In the genomic region with DNA sequence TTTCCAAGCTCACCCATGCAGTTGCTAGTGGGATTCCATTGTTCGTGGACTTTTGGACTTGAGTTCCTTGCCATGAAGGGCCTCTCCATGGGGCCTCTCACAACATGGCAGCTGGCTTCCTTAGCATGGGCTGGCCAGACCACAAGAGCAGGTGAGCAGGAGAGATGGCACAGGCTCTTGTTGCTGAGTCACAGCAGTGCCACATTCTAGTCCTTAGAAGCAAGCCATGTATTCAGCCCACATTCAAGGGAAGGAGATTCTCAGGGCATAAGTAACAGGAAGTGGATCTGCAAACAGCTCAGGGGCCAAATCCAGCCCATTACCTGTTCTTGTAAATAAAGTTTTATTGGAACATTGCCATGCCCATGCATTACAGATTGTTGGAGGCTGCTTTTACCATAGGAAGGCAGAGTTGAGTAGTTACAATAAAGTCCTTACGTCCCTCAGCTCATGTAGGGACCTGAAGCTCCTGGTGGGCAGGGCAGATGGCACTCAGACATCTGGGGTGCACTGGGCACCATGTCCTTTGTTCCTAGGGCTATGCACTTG, we compare ENCODE assay signal across 20 cellular contexts.
DNase-seq lines count a peak whose midpoint lies in the region; ATAC-seq, FAIRE-seq and TF ChIP-seq lines count a peak whose summit lies in the region.
"Had no signal": no experiment of that assay in that cellular context is flagged by ENCODE, and none has a peak within 500 bp of the region (broad histone marks: within the 10 kb centered on the region; RNA-seq: fewer than 3 reads in every experiment).

No MANE protein-coding gene starts in this region.

- no peaks in the 10 kb centered on the region for H3K36me3 Mint-ChIP-seq in MCF 10A (ENCODE audit: insufficient read depth, unreplicated experiment)

- TF ChIP-seq RAD21 in HepG2 (CRISPR knock-in tag; IDR thresholded peaks at IDR 0.05) = no peak

- H3K27ac ChIP-seq in mammary epithelial cell (ENCODE audit: insufficient read depth, low read depth, low read length) (no peak overlapping the region), HepG2 (ENCODE audit: extremely low read length, insufficient read depth, low read length) (no peak overlapping the region), WERI-Rb-1 (no peak overlapping the region), heart left ventricle (no peak overlapping the region)
- H3K27ac ChIP-seq: 22Rv1, GM23248 had no signal

- dilution Hi-C loops in mammary epithelial cell (cut with HindIII; ENCODE audit: low sequenced_read_pairs) = no loop called here

- no peaks in the 10 kb centered on the region for H3K4me1 Mint-ChIP-seq in MCF 10A (ENCODE audit: insufficient read depth, unreplicated experiment)

- H3K9ac ChIP-seq in mammary epithelial cell (ENCODE audit: insufficient read depth, low read length) (no peak overlapping the region), HepG2 (ENCODE audit: insufficient read depth, low read depth, low read length) (no peak overlapping the region)
- H3K9ac ChIP-seq: GM23248 had no signal

- H4K20me1 ChIP-seq in mammary epithelial cell (ENCODE audit: insufficient read depth, low read length) (no peaks in the 10 kb centered on the region), HepG2 (ENCODE audit: insufficient read depth, low read length) (no peaks in the 10 kb centered on the region)

- BruUV-seq in mammary epithelial cell (replicated peaks; lab: Mats Ljungman, UMichigan) (no TSS peak), MCF 10A (replicated peaks; lab: Mats Ljungman, UMichigan) (no TSS peak), HepG2 (replicated peaks; lab: Mats Ljungman, UMichigan) (no TSS peak)

- no peak for FAIRE-seq in HepG2 (lab: Jason Lieb, UNC)
- FAIRE-seq: GM18507 had no signal

- no peak for TF ChIP-seq POLR2A in HepG2 (IDR thresholded peaks at IDR 0.05; ENCODE audit: insufficient read depth in 1 of 2, low read depth in 2 of 2, low read length in 2 of 2)
- no peak for TF ChIP-seq POLR2A in heart left ventricle (IDR thresholded peaks at IDR 0.05)

- H3K27ac Mint-ChIP-seq in MCF 10A (ENCODE audit: low read depth, unreplicated experiment) = no peak overlapping the region

- DNase-seq in mammary epithelial cell (peak; percentile 32), MCF 10A (ENCODE audit: unreplicated experiment) (no peak), SW480 (ENCODE audit: low spot score) (peak; percentile 41), HepG2 (ENCODE audit: low spot score) (no peak), WERI-Rb-1 (no peak), posterior vena cava (ENCODE audit: low spot score) (no peak), left colon (no peak), heart left ventricle (no peak)
- DNase-seq: GDM1, GM23248, KBM-7, NCI-H1694, NCI-H2081, NCI-H2171, NCI-H524 treated with DMSO at 0.1 percent for 48 hours, OCI-M1, Right ventricle myocardium superior had no signal

- H3K4me2 ChIP-seq in mammary epithelial cell (ENCODE audit: insufficient read depth, low read depth, low read length) = no peak overlapping the region
- H3K4me2 ChIP-seq in HepG2 (ENCODE audit: low read depth, low read length) = no peak overlapping the region

- no peak for ATAC-seq in HepG2
- no peak for ATAC-seq in left colon
- ATAC-seq in heart left ventricle = no peak

- H3K9me3 Mint-ChIP-seq in MCF 10A (ENCODE audit: unreplicated experiment) = no peaks in the 10 kb centered on the region

- no peaks in the 10 kb centered on the region for H3K27me3 ChIP-seq in mammary epithelial cell (ENCODE audit: insufficient read depth, low read length)
- no peaks in the 10 kb centered on the region for H3K27me3 ChIP-seq in HepG2 (ENCODE audit: control insufficient read depth in 1 of 2, insufficient read depth in 2 of 2, low read length in 2 of 2)
- H3K27me3 ChIP-seq in WERI-Rb-1 (ENCODE audit: insufficient read depth, low read depth, severe bottlenecking) = no peaks in the 10 kb centered on the region
- H3K27me3 ChIP-seq in heart left ventricle = no peaks in the 10 kb centered on the region

- peaks cover 24% of the 10 kb centered on the region for H3K9me3 ChIP-seq in mammary epithelial cell (replicated peaks; ENCODE audit: insufficient read depth, low read length)
- peaks cover 5% of the 10 kb centered on the region; the same call in 1 of the 2 replicates for H3K9me3 ChIP-seq in HepG2 (ENCODE audit: low read length)
- no peaks in the 10 kb centered on the region for H3K9me3 ChIP-seq in WERI-Rb-1 (ENCODE audit: severe bottlenecking)
- H3K9me3 ChIP-seq in heart left ventricle = no peaks in the 10 kb centered on the region
- H3K9me3 ChIP-seq: HAP-1 had no signal

- CTCF ChIA-PET in mammary epithelial cell (lab: Charles Lee; ENCODE audit: low non-redundant PET) (no interaction called here), MCF 10A (lab: Yijun Ruan, JAX) (interaction anchor here (0.6 kb wide), 1 partner anchor 441 kb away, joined by 3 read pairs; no protein-coding TSS in a partner anchor), HepG2 (lab: Yijun Ruan, JAX; ENCODE audit: low intra/inter-chr PET ratio, low total read pairs) (no interaction called here)

- H3K4me3 ChIP-seq in mammary epithelial cell (replicated peaks in 1 of 3; ENCODE audit: insufficient read depth in 1 of 3, low read depth in 2 of 3, low read length in 3 of 3) = no peak overlapping the region
- H3K4me3 ChIP-seq in HepG2 (replicated peaks in 1 of 3; ENCODE audit: insufficient read depth in 1 of 3, low read depth in 2 of 3, low read length in 3 of 3) = no peak overlapping the region
- no peak overlapping the region for H3K4me3 ChIP-seq in WERI-Rb-1 (ENCODE audit: low read depth, low read length)
- no peak overlapping the region for H3K4me3 ChIP-seq in heart left ventricle
- H3K4me3 ChIP-seq: GM23248, HAP-1 had no signal

- WGBS in mammary epithelial cell (ENCODE audit: low coverage, missing lambda C conversion rate) = 67% methylated on average over 2 of the region's 2 CpGs
- 100% methylated on average over 1 of the region's 2 CpGs for WGBS in HepG2 (ENCODE audit: low lambda C conversion rate)
- WGBS in heart left ventricle, 4 donors = 90 to 95% (median 92%) methylated on average over 2 of the region's 2 CpGs

- H3K4me1 ChIP-seq in mammary epithelial cell (ENCODE audit: insufficient read depth, low read length) = no peaks in the 10 kb centered on the region
- peaks cover 8% of the 10 kb centered on the region for H3K4me1 ChIP-seq in HepG2 (ENCODE audit: insufficient read depth, low read length)
- no peaks in the 10 kb centered on the region for H3K4me1 ChIP-seq in heart left ventricle
- H3K4me1 ChIP-seq: HAP-1 had no signal

- H3K4me3 Mint-ChIP-seq in MCF 10A (ENCODE audit: unreplicated experiment) = no peak overlapping the region

- TF ChIP-seq EP300 in HepG2 (IDR thresholded peaks at IDR 0.05; ENCODE audit: low read depth in 2 of 2, low read length in 2 of 2) (no peak), HepG2 (CRISPR knock-in tag; IDR thresholded peaks at IDR 0.05; ENCODE audit: borderline replicate concordance) (no peak)

- POLR2A ChIA-PET in MCF 10A (lab: Yijun Ruan, JAX) = interaction anchor here (1.1 kb wide), 1 partner anchor 13 kb away, joined by 4 read pairs; no protein-coding TSS in a partner anchor
- POLR2A ChIA-PET in HepG2 (lab: Yijun Ruan, JAX) = no interaction called here

- in situ Hi-C loops in mammary epithelial cell (cut with MboI; ENCODE audit: low sequenced_read_pairs in 2 of 2) (no loop called here), HepG2 (cut with HindIII; ENCODE audit: extremely low pct_ligation_motif_present, low pct_unique_long_range_greater_than_20kb) (no loop called here)

- no peak for TF ChIP-seq CTCF in mammary epithelial cell (conservative IDR thresholded peaks at IDR 0.05 in 1 of 2, IDR thresholded peaks at IDR 0.05 in 1 of 2; ENCODE audit: extremely low read depth in 1 of 2, insufficient read depth in 1 of 2, low read depth in 1 of 2, low read length in 2 of 2)
- no peak for TF ChIP-seq CTCF in MCF 10A (IDR thresholded peaks at IDR 0.05; ENCODE audit: unreplicated experiment)
- TF ChIP-seq CTCF in HepG2 (CRISPR knock-in tag; IDR thresholded peaks at IDR 0.05) = no peak
- TF ChIP-seq CTCF in WERI-Rb-1 (IDR thresholded peaks at IDR 0.05; ENCODE audit: low read depth, low read length) = no peak
- TF ChIP-seq CTCF in heart left ventricle (IDR thresholded peaks at IDR 0.05) = no peak

- no peaks in the 10 kb centered on the region for H3K36me3 ChIP-seq in mammary epithelial cell (ENCODE audit: insufficient read depth, low read length)
- H3K36me3 ChIP-seq in HepG2 (replicated peaks in 1 of 2; ENCODE audit: control insufficient read depth in 1 of 2, insufficient read depth in 2 of 2, low read length in 2 of 2) = no peaks in the 10 kb centered on the region
- no peaks in the 10 kb centered on the region for H3K36me3 ChIP-seq in WERI-Rb-1
- H3K36me3 ChIP-seq in heart left ventricle = no peaks in the 10 kb centered on the region
- H3K36me3 ChIP-seq: HAP-1 had no signal

- H2AFZ ChIP-seq in mammary epithelial cell (ENCODE audit: low read depth, low read length) (no peak overlapping the region), HepG2 (ENCODE audit: low read length) (no peak overlapping the region)
- H2AFZ ChIP-seq: GM23248 had no signal

- intact Hi-C loops in mammary epithelial cell (cut with micrococcal nuclease) = no loop called here
- intact Hi-C loops in MCF 10A (cut with micrococcal nuclease) = no loop called here
- intact Hi-C loops in HepG2 (cut with micrococcal nuclease; ENCODE audit: unreplicated experiment) = no loop called here
- intact Hi-C loops in posterior vena cava (cut with DNase I) = no loop called here
- intact Hi-C loops in left colon (cut with DNase I, micrococcal nuclease) = no loop called here
- intact Hi-C loops in heart left ventricle (cut with DNase I) = no loop called here

- H3K79me2 ChIP-seq in mammary epithelial cell (ENCODE audit: insufficient read depth, low read length) (no peaks in the 10 kb centered on the region), HepG2 (ENCODE audit: insufficient read depth, low read length) (no peaks in the 10 kb centered on the region)

- H3K27me3 Mint-ChIP-seq in MCF 10A (ENCODE audit: insufficient read depth, unreplicated experiment) = no peaks in the 10 kb centered on the region

TF ChIP-seq in HepG2, 621 proteins besides CTCF, POLR2A, EP300 and RAD21 (continues in another document):
- TF ChIP-seq IRF2 (CRISPR knock-in tag; IDR thresholded peaks at IDR 0.05) = no peak

Comparison
In these comparisons a context has a peak if more than half of its experiments do, and no peak if none do; other contexts are left out.
1. DNase-seq: peak in mammary epithelial cell (single experiment) and SW480 (single experiment); none in MCF 10A (single experiment), HepG2 (single experiment), WERI-Rb-1 (single experiment), posterior vena cava (single experiment), left colon (0 of 2) and heart left ventricle (0 of 5).